In the genomic region with DNA sequence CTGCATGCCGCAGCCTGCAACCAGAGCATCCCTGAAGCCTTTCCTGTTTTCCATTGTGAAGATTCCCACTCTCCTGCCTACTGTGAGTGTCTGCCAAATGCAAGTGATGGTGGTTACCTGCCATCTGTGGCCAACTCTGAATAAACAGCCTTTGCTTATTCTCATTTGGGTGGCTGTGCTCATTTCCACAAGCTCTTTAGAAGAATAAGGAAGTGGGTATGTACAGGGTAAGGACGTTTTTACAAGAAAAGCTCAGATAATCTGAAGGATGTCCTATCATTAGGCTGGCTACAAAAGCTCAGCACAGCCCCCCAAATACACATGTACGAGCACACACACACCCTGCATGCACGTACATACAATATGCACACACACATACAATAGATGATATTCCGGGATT, we compare ENCODE assay signal across 28 cellular contexts. TPM values are rescaled to one million over a fixed set of nuclear protein-coding genes. Genes with fewer than 3 reads are reported as not detected.
DNase-seq lines count a peak whose midpoint lies in the region; ATAC-seq, FAIRE-seq and TF ChIP-seq lines count a peak whose summit lies in the region.
"Had no signal": no experiment of that assay in that cellular context is flagged by ENCODE, and none has a peak within 500 bp of the region (broad histone marks: within the 10 kb centered on the region; RNA-seq: fewer than 3 reads in every experiment).

No MANE protein-coding gene starts in this region.

- in situ Hi-C loops in GM12878 (cut with MboI), result no loop called here

- CTCF ChIA-PET in GM12878 (lab: Yijun Ruan, JAX), result interaction anchor here (1.0 to 1.3 kb wide), 2 partner anchors 9 to 49 kb away, joined by 3 to 4 read pairs; no protein-coding TSS in a partner anchor

- H3K9me3 ChIP-seq in GM12878 (replicated peaks; ENCODE audit: control insufficient read depth, insufficient read depth, low read length), result no peaks in the 10 kb centered on the region
- no peaks in the 10 kb centered on the region; the same call in 1 of the 2 replicates for H3K9me3 ChIP-seq in SJCRH30 (replicated peaks)

- intact Hi-C loops in GM12878 (cut with micrococcal nuclease; ENCODE audit: unreplicated experiment), result no loop called here

- POLR2A ChIA-PET in GM12878 (lab: Charles Lee), result no interaction called here

- H3K4me3 ChIP-seq in GM12878 (no peak overlapping the region), SJCRH30 (no peak overlapping the region)
- H3K4me3 ChIP-seq: GM23338 had no signal

- H3K4me2 ChIP-seq in GM12878 (ENCODE audit: control insufficient read depth, insufficient read depth), result no peak overlapping the region
- H3K4me2 ChIP-seq: GM23338 had no signal

- no peaks in the 10 kb centered on the region for H4K20me1 ChIP-seq in GM12878 (ENCODE audit: control insufficient read depth, insufficient read depth)

- H3K27me3 ChIP-seq in GM12878 (replicated peaks in 1 of 2; ENCODE audit: control insufficient read depth in 2 of 2, insufficient read depth in 2 of 2, low read length in 1 of 2), result no peaks in the 10 kb centered on the region
- H3K27me3 ChIP-seq in SJCRH30, result peaks cover 3% of the 10 kb centered on the region; the same call in 1 of the 2 replicates

- SMC1A ChIA-PET in GM12878 (lab: Charles Lee; ENCODE audit: uncharacterized antibody, unreplicated experiment), result interaction anchor here (0.9 kb wide), 1 partner anchor 13 kb away, joined by 3 read pairs; no protein-coding TSS in a partner anchor

- H3K9me3 Mint-ChIP-seq in osteocyte (ENCODE audit: unreplicated experiment), result no peaks in the 10 kb centered on the region
- H3K9me3 Mint-ChIP-seq: CD8-positive, alpha-beta memory T cell; GM23338 had no signal

- FAIRE-seq in GM12878 (lab: Jason Lieb, UNC), result no peak
- FAIRE-seq: G401.6 had no signal

- H3K4me3 Mint-ChIP-seq in osteocyte (ENCODE audit: unreplicated experiment), result no peak overlapping the region
- H3K4me3 Mint-ChIP-seq: CD8-positive, alpha-beta memory T cell; GM23338 had no signal

- DNase-seq in SIG-M5 treated with dmso at 0.1 percent for 504 hours (lab: John Stamatoyannopoulos, UW; ENCODE audit: unreplicated experiment) (peak; percentile 18), SIG-M5 (lab: John Stamatoyannopoulos, UW) (no peak), OCI-M1 (lab: John Stamatoyannopoulos, UW) (peak; percentile 5), GM12878 (ENCODE audit: low read depth, low spot score) (no peak), osteocyte (ENCODE audit: extremely low spot score, unreplicated experiment) (peak; percentile 10), SJCRH30 (no peak), cerebellar cortex (ENCODE audit: low spot score) (no peak)
- DNase-seq: AML-193; C1 segment of cervical spinal cord; CD8-positive, alpha-beta memory T cell; HCEC 1CT; IMR-90; Karpas-422; NCI-H1092; NCI-H1436; NCI-H1930; NCI-H2227 treated with DMSO at 0.1 percent for 48 hours; NCI-H510A treated with DMSO at 0.1 percent for 48 hours; NCI-H748 treated with DMSO at 0.1 percent for 48 hours had no signal

- H3K27ac Mint-ChIP-seq in osteocyte (ENCODE audit: unreplicated experiment), result no peak overlapping the region
- H3K27ac Mint-ChIP-seq: CD8-positive, alpha-beta memory T cell; GM23338 had no signal

- no TSS peak for BruUV-seq in GM12878 (replicated peaks; lab: Mats Ljungman, UMichigan)

- no peaks in the 10 kb centered on the region for H3K36me3 Mint-ChIP-seq in osteocyte (ENCODE audit: unreplicated experiment)
- H3K36me3 Mint-ChIP-seq: CD8-positive, alpha-beta memory T cell had no signal

- H3K27me3 Mint-ChIP-seq in osteocyte (ENCODE audit: unreplicated experiment), result peaks cover 12% of the 10 kb centered on the region

- no peak for ATAC-seq in GM12878
- ATAC-seq in HG03342 (IDR thresholded peaks at IDR 0.05; ENCODE audit: unreplicated experiment), result no peak
- ATAC-seq: GM23338, Panc1 had no signal

- TF ChIP-seq CTCF in GM12878 (IDR thresholded peaks at IDR 0.05 in 2 of 3, conservative IDR thresholded peaks at IDR 0.05 in 1 of 3; ENCODE audit: control insufficient read depth in 2 of 3, extremely low read depth in 1 of 3, insufficient read depth in 1 of 3, low read depth in 3 of 3, low read length in 3 of 3), result no peak
- TF ChIP-seq CTCF in osteocyte (IDR thresholded peaks at IDR 0.05), result no peak

- no peaks in the 10 kb centered on the region for H3K79me2 ChIP-seq in GM12878 (ENCODE audit: control insufficient read depth, insufficient read depth, low read length)

- no peak for TF ChIP-seq RAD21 in GM12878 (IDR thresholded peaks at IDR 0.05; ENCODE audit: insufficient read depth, low read depth, low read length)

- RAD21 ChIA-PET in GM12878 (lab: Charles Lee; ENCODE audit: unreplicated experiment), result no interaction called here

- TF ChIP-seq POLR2A in GM12878 (IDR thresholded peaks at IDR 0.05; ENCODE audit: low read depth, low read length), result no peak

- no peak overlapping the region for H2AFZ ChIP-seq in GM12878 (ENCODE audit: control insufficient read depth, low read depth, low read length)
- H2AFZ ChIP-seq: GM23338 had no signal

- H3K4me1 ChIP-seq in GM12878 (ENCODE audit: control insufficient read depth, insufficient read depth, low read length), result no peaks in the 10 kb centered on the region
- no peaks in the 10 kb centered on the region for H3K4me1 ChIP-seq in SJCRH30

- no peaks in the 10 kb centered on the region for H3K4me1 Mint-ChIP-seq in osteocyte (ENCODE audit: unreplicated experiment)
- H3K4me1 Mint-ChIP-seq: CD8-positive, alpha-beta memory T cell had no signal

- no peak overlapping the region for H3K9ac ChIP-seq in GM12878 (ENCODE audit: control insufficient read depth, insufficient read depth, low read length)

- no peak for TF ChIP-seq EP300 in GM12878 (IDR thresholded peaks at IDR 0.05; ENCODE audit: borderline replicate concordance in 1 of 2, control insufficient read depth in 1 of 2, low read depth in 2 of 2, low read length in 2 of 2)

- H3K27ac ChIP-seq in GM12878 (ENCODE audit: control insufficient read depth, insufficient read depth) (no peak overlapping the region), SJCRH30 (no peak overlapping the region)

- H3K36me3 ChIP-seq in GM12878 (ENCODE audit: control insufficient read depth in 2 of 2, insufficient read depth in 2 of 2, low read length in 1 of 2) (no peaks in the 10 kb centered on the region), SJCRH30 (no peaks in the 10 kb centered on the region)

- WGBS in GM12878 (ENCODE audit: insufficient coverage, insufficient replicate concordance, low lambda C conversion rate, missing lambda C conversion rate), result 35% methylated on average over 5 of the region's 5 CpGs

RNA-seq across cellular contexts. Expression of a gene that starts 7.3 kb away (rescaled TPM):
- total RNA-seq in GM12878 (2013; cell fraction: nucleolus; rRNA removed), result not detected in 2 replicates
- total RNA-seq in GM12878 (2014; rRNA removed), result not detected in 2 replicates
- not detected in 2 replicates for total RNA-seq in GM12878 (2014; rRNA removed; fragmentation: Illumina TruSeq; extraction: Trizol)
- total RNA-seq in GM12878 (2021), result 0.40 and 0.72 TPM in 2 replicates
- polyA plus RNA-seq in GM12878 (2011; ENCODE audit: low read depth), result not detected
- polyA plus RNA-seq in GM12878 (2011; rRNA removed), result not detected in 2 replicates
- polyA plus RNA-seq in GM12878 (2011; cell fraction: cytosol; rRNA removed), result not detected in 2 replicates
- polyA plus RNA-seq in GM12878 (2011; cell fraction: nucleus; rRNA removed), result not detected in 2 replicates
- polyA plus RNA-seq in GM12878 (2012), result not detected in 2 replicates
- not detected in 2 replicates for polyA plus RNA-seq in GM12878 (2014; fragmentation: Illumina TruSeq; extraction: Trizol)
- polyA plus RNA-seq in GM12878 (2014; fragmentation: Nextera tagmentation; extraction: Ambion mirVana), result under 1 TPM in 1 of 2 experiments, not detected in 1; 0.11 TPM
- polyA plus RNA-seq in GM12878 (2014; rRNA removed), result 0.27 and 0.38 TPM in 2 replicates
- not detected for polyA plus RNA-seq in GM12878 (2016; fragmentation: Nextera tagmentation; extraction: Ambion mirVana)
- not detected in 2 replicates for polyA minus RNA-seq in GM12878 (2011; rRNA and poly(A)+ RNA removed)
- polyA minus RNA-seq in GM12878 (2011; cell fraction: cytosol; rRNA and poly(A)+ RNA removed), result not detected in 2 replicates
- polyA minus RNA-seq in GM12878 (2011; cell fraction: nucleus; rRNA and poly(A)+ RNA removed), result not detected in 2 replicates
- not detected in 2 replicates for total RNA-seq in osteocyte
- total RNA-seq in SJCRH30 (2014; rRNA removed; shearing (Covaris generic)), result not detected in 2 replicates
- total RNA-seq: A172, IMR-90 had no signal
- polyA plus RNA-seq: AG04450; CD8-positive, alpha-beta memory T cell; IMR-90 had no signal

RNA-seq across cellular contexts. Expression of a gene that starts 28.8 kb away (rescaled TPM):
- 21.3 and 22.8 TPM in 2 replicates for total RNA-seq in GM12878 (2013; cell fraction: nucleolus; rRNA removed)
- total RNA-seq in GM12878 (2014; rRNA removed) (34.6 and 44.3 TPM in 2 replicates), GM12878 (2014; rRNA removed; fragmentation: Illumina TruSeq; extraction: Trizol) (28.7 and 30.8 TPM in 2 replicates), GM12878 (2021) (16.5 and 18.9 TPM in 2 replicates), osteocyte (not detected in 2 replicates)
- 39.8 TPM for polyA plus RNA-seq in GM12878 (2011; ENCODE audit: low read depth)
- polyA plus RNA-seq in GM12878 (2011; rRNA removed) (19.7 and 20.2 TPM in 2 replicates), GM12878 (2014; fragmentation: Illumina TruSeq; extraction: Trizol) (47.0 and 61.9 TPM in 2 replicates), GM12878 (2014; fragmentation: Nextera tagmentation; extraction: Ambion mirVana) (10 to 100 TPM; 52.4 to 65.3 TPM), GM12878 (2014; rRNA removed) (28.4 and 31.7 TPM in 2 replicates), GM12878 (2016; fragmentation: Nextera tagmentation; extraction: Ambion mirVana) (10 to 100 TPM; 13.0 to 14.8 TPM)
- 14.2 and 15.2 TPM in 2 replicates for polyA plus RNA-seq in GM12878 (2011; cell fraction: cytosol; rRNA removed)
- 4.9 and 7.6 TPM in 2 replicates for polyA plus RNA-seq in GM12878 (2011; cell fraction: nucleus; rRNA removed)
- polyA plus RNA-seq in GM12878 (2012), result 26.1 and 27.0 TPM in 2 replicates
- 9.4 and 11.5 TPM in 2 replicates for polyA minus RNA-seq in GM12878 (2011; rRNA and poly(A)+ RNA removed)
- polyA minus RNA-seq in GM12878 (2011; cell fraction: cytosol; rRNA and poly(A)+ RNA removed), result 3.0 and 3.5 TPM in 2 replicates
- 3.9 and 4.6 TPM in 2 replicates for polyA minus RNA-seq in GM12878 (2011; cell fraction: nucleus; rRNA and poly(A)+ RNA removed)
- not detected in 2 replicates for total RNA-seq in SJCRH30 (2014; rRNA removed; shearing (Covaris generic))
- total RNA-seq: A172, IMR-90, M059J, SK-MEL-5 had no signal
- polyA plus RNA-seq: AG04450, GM23338, IMR-90 had no signal

RNA-seq across cellular contexts. Expression of a gene that starts 41.7 kb away (rescaled TPM):
- not detected in 2 replicates for total RNA-seq in GM12878 (2013; cell fraction: nucleolus; rRNA removed)
- total RNA-seq in GM12878 (2014; rRNA removed), result not detected in 2 replicates
- total RNA-seq in GM12878 (2014; rRNA removed; fragmentation: Illumina TruSeq; extraction: Trizol), result not detected in 2 replicates
- total RNA-seq in GM12878 (2021), result not detected in 2 replicates
- not detected for polyA plus RNA-seq in GM12878 (2011; ENCODE audit: low read depth)
- polyA plus RNA-seq in GM12878 (2011; rRNA removed), result not detected in 2 replicates
- polyA plus RNA-seq in GM12878 (2011; cell fraction: cytosol; rRNA removed), result not detected in 2 replicates
- polyA plus RNA-seq in GM12878 (2011; cell fraction: nucleus; rRNA removed), result not detected in 2 replicates
- not detected in 2 replicates for polyA plus RNA-seq in GM12878 (2012)
- not detected in 2 replicates for polyA plus RNA-seq in GM12878 (2014; fragmentation: Illumina TruSeq; extraction: Trizol)
- not detected for polyA plus RNA-seq in GM12878 (2014; fragmentation: Nextera tagmentation; extraction: Ambion mirVana)
- not detected in 2 replicates for polyA plus RNA-seq in GM12878 (2014; rRNA removed)
- not detected for polyA plus RNA-seq in GM12878 (2016; fragmentation: Nextera tagmentation; extraction: Ambion mirVana)
- not detected in 2 replicates for polyA minus RNA-seq in GM12878 (2011; rRNA and poly(A)+ RNA removed)
- not detected in 2 replicates for polyA minus RNA-seq in GM12878 (2011; cell fraction: cytosol; rRNA and poly(A)+ RNA removed)
- not detected in 2 replicates for polyA minus RNA-seq in GM12878 (2011; cell fraction: nucleus; rRNA and poly(A)+ RNA removed)
- not detected in 2 replicates for total RNA-seq in osteocyte
- total RNA-seq in SJCRH30 (2014; rRNA removed; shearing (Covaris generic)), result not detected in 2 replicates
- total RNA-seq: A172; CD8-positive, alpha-beta memory T cell; Daoy; GM23338; IMR-90; M059J; SK-MEL-5 had no signal
- polyA plus RNA-seq: AG04450; CD8-positive, alpha-beta memory T cell; GM23338; IMR-90 had no signal

Comparison
In these comparisons a context has a peak if more than half of its experiments do, and no peak if none do; other contexts are left out.
1. DNase-seq: peak in SIG-M5 treated with dmso at 0.1 percent for 504 hours (single experiment), OCI-M1 (single experiment) and osteocyte (single experiment); none in SIG-M5 (single experiment), GM12878 (single experiment), SJCRH30 (0 of 2) and cerebellar cortex (single experiment).
2. RNA of a gene that starts 28.8 kb away (total RNA-seq): 16.5 to 44.3 TPM in GM12878; not detected in osteocyte and not detected in SJCRH30; every median in the first group is over 10 times any median in the second.